Comparison of ENCODE assay signal across 1 cellular context in the genomic region with DNA sequence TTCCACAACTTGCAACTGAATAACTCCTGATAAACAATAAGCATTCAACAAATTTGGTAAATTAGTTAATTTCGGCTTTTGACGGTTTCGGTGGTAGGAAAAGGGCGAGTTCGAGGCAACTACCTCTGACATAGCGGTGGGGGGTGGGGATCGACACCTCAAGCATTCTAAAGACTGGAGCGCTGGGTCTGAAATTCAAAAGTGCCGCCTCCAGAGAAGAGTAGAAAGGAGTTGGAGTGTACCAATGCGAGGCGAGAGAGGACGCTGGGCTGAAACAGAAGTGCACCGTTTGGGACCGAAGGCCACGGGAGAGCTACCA.
TF ChIP-seq lines count a peak whose summit lies in the region.

No MANE protein-coding gene starts in this region.

TF ChIP-seq in GM23338, 12 proteins besides CTCF, POLR2A, EP300 and RAD21 (continued from another document):
- TF ChIP-seq, protein P1, sequence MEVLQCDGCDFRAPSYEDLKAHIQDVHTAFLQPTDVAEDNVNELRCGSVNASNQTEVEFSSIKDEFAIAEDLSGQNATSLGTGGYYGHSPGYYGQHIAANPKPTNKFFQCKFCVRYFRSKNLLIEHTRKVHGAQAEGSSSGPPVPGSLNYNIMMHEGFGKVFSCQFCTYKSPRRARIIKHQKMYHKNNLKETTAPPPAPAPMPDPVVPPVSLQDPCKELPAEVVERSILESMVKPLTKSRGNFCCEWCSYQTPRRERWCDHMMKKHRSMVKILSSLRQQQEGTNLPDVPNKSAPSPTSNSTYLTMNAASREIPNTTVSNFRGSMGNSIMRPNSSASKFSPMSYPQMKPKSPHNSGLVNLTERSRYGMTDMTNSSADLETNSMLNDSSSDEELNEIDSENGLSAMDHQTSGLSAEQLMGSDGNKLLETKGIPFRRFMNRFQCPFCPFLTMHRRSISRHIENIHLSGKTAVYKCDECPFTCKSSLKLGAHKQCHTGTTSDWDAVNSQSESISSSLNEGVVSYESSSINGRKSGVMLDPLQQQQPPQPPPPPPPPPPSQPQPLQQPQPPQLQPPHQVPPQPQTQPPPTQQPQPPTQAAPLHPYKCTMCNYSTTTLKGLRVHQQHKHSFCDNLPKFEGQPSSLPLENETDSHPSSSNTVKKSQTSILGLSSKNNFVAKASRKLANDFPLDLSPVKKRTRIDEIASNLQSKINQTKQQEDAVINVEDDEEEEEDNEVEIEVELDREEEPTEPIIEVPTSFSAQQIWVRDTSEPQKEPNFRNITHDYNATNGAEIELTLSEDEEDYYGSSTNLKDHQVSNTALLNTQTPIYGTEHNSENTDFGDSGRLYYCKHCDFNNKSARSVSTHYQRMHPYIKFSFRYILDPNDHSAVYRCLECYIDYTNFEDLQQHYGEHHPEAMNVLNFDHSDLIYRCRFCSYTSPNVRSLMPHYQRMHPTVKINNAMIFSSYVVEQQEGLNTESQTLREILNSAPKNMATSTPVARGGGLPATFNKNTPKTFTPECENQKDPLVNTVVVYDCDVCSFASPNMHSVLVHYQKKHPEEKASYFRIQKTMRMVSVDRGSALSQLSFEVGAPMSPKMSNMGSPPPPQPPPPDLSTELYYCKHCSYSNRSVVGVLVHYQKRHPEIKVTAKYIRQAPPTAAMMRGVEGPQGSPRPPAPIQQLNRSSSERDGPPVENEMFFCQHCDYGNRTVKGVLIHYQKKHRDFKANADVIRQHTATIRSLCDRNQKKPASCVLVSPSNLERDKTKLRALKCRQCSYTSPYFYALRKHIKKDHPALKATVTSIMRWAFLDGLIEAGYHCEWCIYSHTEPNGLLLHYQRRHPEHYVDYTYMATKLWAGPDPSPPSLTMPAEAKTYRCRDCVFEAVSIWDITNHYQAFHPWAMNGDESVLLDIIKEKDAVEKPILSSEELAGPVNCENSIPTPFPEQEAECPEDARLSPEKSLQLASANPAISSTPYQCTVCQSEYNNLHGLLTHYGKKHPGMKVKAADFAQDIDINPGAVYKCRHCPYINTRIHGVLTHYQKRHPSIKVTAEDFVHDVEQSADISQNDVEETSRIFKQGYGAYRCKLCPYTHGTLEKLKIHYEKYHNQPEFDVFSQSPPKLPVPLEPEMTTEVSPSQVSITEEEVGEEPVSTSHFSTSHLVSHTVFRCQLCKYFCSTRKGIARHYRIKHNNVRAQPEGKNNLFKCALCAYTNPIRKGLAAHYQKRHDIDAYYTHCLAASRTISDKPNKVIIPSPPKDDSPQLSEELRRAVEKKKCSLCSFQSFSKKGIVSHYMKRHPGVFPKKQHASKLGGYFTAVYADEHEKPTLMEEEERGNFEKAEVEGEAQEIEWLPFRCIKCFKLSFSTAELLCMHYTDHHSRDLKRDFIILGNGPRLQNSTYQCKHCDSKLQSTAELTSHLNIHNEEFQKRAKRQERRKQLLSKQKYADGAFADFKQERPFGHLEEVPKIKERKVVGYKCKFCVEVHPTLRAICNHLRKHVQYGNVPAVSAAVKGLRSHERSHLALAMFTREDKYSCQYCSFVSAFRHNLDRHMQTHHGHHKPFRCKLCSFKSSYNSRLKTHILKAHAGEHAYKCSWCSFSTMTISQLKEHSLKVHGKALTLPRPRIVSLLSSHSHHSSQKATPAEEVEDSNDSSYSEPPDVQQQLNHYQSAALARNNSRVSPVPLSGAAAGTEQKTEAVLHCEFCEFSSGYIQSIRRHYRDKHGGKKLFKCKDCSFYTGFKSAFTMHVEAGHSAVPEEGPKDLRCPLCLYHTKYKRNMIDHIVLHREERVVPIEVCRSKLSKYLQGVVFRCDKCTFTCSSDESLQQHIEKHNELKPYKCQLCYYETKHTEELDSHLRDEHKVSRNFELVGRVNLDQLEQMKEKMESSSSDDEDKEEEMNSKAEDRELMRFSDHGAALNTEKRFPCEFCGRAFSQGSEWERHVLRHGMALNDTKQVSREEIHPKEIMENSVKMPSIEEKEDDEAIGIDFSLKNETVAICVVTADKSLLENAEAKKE (CRISPR knock-in tag; IDR thresholded peaks at IDR 0.05) = no peak
TF ChIP-seq in GM23338: peak in this region for 0.
